ENCODE assay signal across 1 cellular context in the genomic region with DNA sequence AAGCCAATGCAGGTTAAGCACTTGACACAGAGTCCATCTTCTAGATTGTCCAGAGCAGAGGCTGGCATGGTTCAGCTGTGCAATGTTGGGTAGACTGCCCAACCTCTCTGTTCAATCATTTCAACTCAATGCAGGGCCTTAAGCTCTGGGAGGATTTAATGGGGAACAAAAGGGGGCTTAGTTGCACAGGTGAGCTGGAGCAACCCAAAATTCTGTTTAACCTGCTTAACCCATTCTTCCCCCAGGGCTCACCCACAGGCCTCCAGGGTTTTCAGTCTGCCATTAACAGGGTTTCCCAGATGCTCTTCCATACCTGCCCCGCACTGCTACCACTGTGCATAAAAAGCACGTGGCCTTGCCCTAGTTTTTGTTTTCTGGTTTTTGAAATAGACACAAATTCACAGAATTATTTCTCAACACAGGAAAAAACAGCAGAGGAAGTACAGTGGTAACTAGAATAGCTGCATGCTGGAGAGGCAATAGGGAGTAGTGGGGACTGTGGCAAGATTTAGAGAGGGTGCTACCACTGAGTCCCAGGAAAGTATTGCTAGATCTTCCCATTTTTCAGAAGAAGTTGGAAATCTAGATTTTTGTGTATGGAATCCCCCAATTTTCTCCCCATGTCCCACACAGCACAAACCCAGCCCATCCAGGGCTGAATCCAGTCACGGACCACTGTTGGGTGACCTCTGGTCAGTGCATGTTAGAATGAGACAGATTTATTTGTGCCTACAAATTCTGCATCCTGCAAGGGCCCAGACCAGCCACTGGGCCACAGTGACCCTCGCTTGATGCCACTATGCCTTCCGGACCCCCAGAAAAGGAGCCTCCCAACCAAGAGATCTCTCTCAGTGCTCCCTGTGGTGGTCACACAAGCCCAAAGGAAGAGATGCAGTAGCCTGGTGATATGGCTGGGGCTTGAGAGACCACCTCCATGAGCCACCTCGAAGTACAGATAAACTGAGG.
TF ChIP-seq lines count a peak whose summit lies in the region.

No MANE protein-coding gene starts in this region.

TF ChIP-seq in IMR-90, 13 proteins besides CTCF, POLR2A, EP300 and RAD21:
- no peak for TF ChIP-seq SMC3 (IDR thresholded peaks at IDR 0.05; ENCODE audit: low read depth, low read length)
- TF ChIP-seq, protein P1, sequence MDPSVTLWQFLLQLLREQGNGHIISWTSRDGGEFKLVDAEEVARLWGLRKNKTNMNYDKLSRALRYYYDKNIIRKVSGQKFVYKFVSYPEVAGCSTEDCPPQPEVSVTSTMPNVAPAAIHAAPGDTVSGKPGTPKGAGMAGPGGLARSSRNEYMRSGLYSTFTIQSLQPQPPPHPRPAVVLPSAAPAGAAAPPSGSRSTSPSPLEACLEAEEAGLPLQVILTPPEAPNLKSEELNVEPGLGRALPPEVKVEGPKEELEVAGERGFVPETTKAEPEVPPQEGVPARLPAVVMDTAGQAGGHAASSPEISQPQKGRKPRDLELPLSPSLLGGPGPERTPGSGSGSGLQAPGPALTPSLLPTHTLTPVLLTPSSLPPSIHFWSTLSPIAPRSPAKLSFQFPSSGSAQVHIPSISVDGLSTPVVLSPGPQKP (IDR thresholded peaks at IDR 0.05; ENCODE audit: borderline replicate concordance, low read depth, low read length): no peak
- no peak for TF ChIP-seq RFX5 (IDR thresholded peaks at IDR 0.05; ENCODE audit: low read depth, low read length)
- no peak for TF ChIP-seq CHD1 (IDR thresholded peaks at IDR 0.05; ENCODE audit: low read depth, low read length)
- no peak for TF ChIP-seq MXI1 (IDR thresholded peaks at IDR 0.05; ENCODE audit: borderline replicate concordance, low read depth, low read length)
- no peak for TF ChIP-seq BHLHE40 (IDR thresholded peaks at IDR 0.05; ENCODE audit: low read depth, low read length)
- no peak for TF ChIP-seq MAZ (IDR thresholded peaks at IDR 0.05; ENCODE audit: borderline replicate concordance, low read depth, low read length)
- no peak for TF ChIP-seq RCOR1 (IDR thresholded peaks at IDR 0.05; ENCODE audit: insufficient replicate concordance, low read length)
- TF ChIP-seq, protein P2, sequence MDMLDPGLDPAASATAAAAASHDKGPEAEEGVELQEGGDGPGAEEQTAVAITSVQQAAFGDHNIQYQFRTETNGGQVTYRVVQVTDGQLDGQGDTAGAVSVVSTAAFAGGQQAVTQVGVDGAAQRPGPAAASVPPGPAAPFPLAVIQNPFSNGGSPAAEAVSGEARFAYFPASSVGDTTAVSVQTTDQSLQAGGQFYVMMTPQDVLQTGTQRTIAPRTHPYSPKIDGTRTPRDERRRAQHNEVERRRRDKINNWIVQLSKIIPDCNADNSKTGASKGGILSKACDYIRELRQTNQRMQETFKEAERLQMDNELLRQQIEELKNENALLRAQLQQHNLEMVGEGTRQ (IDR thresholded peaks at IDR 0.05; ENCODE audit: low read depth, low read length): no peak
- no peak for TF ChIP-seq FOS (IDR thresholded peaks at IDR 0.05; ENCODE audit: low read depth, low read length)
- no peak for TF ChIP-seq NFE2L2 (IDR thresholded peaks at IDR 0.05; ENCODE audit: low read depth, low read length)
- no peak for TF ChIP-seq CEBPB (IDR thresholded peaks at IDR 0.05; ENCODE audit: low read depth, low read length)
- no peak for TF ChIP-seq MAFK (IDR thresholded peaks at IDR 0.05; ENCODE audit: low read depth, low read length)
